8 cellular contexts compared by ENCODE assay signal in the genomic region with DNA sequence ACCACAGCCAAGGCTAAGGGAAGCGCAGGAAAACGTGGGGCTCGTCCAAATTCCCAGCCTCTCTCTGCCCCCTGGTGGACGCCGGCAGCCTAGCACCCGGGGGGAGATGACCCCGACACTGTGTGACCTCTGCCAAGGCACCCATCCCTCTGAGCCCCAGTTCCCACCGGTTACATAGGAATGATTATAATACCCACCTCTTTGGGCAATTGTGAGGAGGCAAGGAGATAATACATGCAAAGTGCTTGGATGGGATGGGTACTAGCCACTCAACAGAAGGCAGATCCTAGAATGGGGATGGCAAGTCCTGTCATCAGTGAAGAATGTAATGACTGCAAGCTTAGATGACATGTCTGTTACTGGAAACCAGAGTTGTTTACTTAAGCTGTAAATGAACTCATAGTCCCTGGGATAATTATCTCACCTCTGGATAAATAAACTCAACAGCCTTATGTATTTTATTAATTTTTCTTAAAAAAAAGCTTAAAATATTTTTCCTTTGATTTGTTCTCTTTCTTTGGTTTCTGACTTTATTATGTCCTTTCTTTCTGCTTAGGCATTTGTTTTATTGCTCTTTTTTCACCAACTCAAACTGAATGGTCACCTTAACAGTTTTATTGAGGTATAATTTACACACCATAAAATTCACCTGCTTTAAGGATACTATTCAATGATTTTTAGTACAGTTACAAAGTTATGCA. TPM values are rescaled to one million over a fixed set of nuclear protein-coding genes. Genes with fewer than 3 reads are reported as not detected.
DNase-seq lines count a peak whose midpoint lies in the region; ATAC-seq and TF ChIP-seq lines count a peak whose summit lies in the region.

No MANE protein-coding gene starts in this region.

- H2BK12ac ChIP-seq in mesenchymal stem cell (ENCODE audit: low read length in 2 of 2) = no peak overlapping the region

- no peaks in the 10 kb centered on the region for H3K79me1 ChIP-seq in mesenchymal stem cell (replicated peaks; ENCODE audit: low read length, poor library complexity, severe bottlenecking)

- H3K4me3 ChIP-seq in AG10803 (ENCODE audit: low read length) (no peak overlapping the region), mesenchymal stem cell (ENCODE audit: insufficient read depth in 1 of 2, low read depth in 1 of 2, low read length in 2 of 2) (no peak overlapping the region)

- H2BK120ac ChIP-seq in mesenchymal stem cell (ENCODE audit: low read depth, low read length) = no peak overlapping the region

- H3K9ac ChIP-seq in mesenchymal stem cell (ENCODE audit: low read length) = peak overlapping the region; percentile 24

- H3K23ac ChIP-seq in mesenchymal stem cell (ENCODE audit: low read length in 2 of 2) = no peak overlapping the region

- no peak overlapping the region for H2BK15ac ChIP-seq in mesenchymal stem cell (ENCODE audit: low read depth, poor library complexity, severe bottlenecking)

- no peak overlapping the region for H3K4ac ChIP-seq in mesenchymal stem cell (ENCODE audit: low read depth in 1 of 2, low read length in 2 of 2)

- TF ChIP-seq CTCF in AG10803 (conservative IDR thresholded peaks at IDR 0.05; ENCODE audit: low read length) = peak; percentile 70

- WGBS in mesenchymal stem cell = 6% methylated on average over 7 of the region's 8 CpGs

- peaks cover 2% of the 10 kb centered on the region for H3K9me3 ChIP-seq in mesenchymal stem cell (ENCODE audit: control insufficient read depth, low read length)

- DNase-seq in AG10803 (ENCODE audit: low read depth) (peak; percentile 83), NCI-H526 (lab: John Stamatoyannopoulos, UW) (peak; percentile 53 to 83), ecto neural progenitor cell (ENCODE audit: low spot score) (peak; percentile 87), mesenchymal stem cell (peak; percentile 86)
- DNase-seq in activated CD4-positive, alpha-beta T cell treated with anti-CD3 and anti-CD28 coated beads, Interleukin-2, amount 50 U/mL, for 4 hours = peak; percentile 63
- peak; percentile 34 to 44 for DNase-seq in stimulated activated CD8-positive, alpha-beta memory T cell treated with anti-CD3 and anti-CD28 coated beads, Interleukin-15, amount 100 ng/mL, for 48 hours (ENCODE audit: low read depth in 2 of 2)

- no peak overlapping the region for H3K27ac ChIP-seq in mesenchymal stem cell (ENCODE audit: low read length, poor library complexity, severe bottlenecking)

- peak overlapping the region; percentile 36 for H2AFZ ChIP-seq in mesenchymal stem cell (ENCODE audit: low read depth, low read length)

- peaks cover 0 to 10% of the 10 kb centered on the region in 2 experiments for H3K27me3 ChIP-seq in mesenchymal stem cell (ENCODE audit: control insufficient read depth in 1 of 2, insufficient read depth in 1 of 2, low read length in 2 of 2)

- no peak overlapping the region for H3K14ac ChIP-seq in mesenchymal stem cell (ENCODE audit: low read length in 2 of 2)

- H2BK5ac ChIP-seq in mesenchymal stem cell (ENCODE audit: low read depth, low read length, poor library complexity, severe bottlenecking) = no peak overlapping the region

- H4K8ac ChIP-seq in mesenchymal stem cell (ENCODE audit: low read length) = no peak overlapping the region

- H3K36me3 ChIP-seq in mesenchymal stem cell (ENCODE audit: control insufficient read depth in 1 of 2, insufficient read depth in 2 of 2, low read depth in 1 of 2, low read length in 2 of 2) = no peaks in the 10 kb centered on the region

- peak; percentile 48 for ATAC-seq in GM18868 (IDR thresholded peaks at IDR 0.05; ENCODE audit: unreplicated experiment)
- peak; percentile 45 for ATAC-seq in HG03095 (IDR thresholded peaks at IDR 0.05; ENCODE audit: unreplicated experiment)

- H4K91ac ChIP-seq in mesenchymal stem cell (ENCODE audit: low read length) = no peak overlapping the region

- H2AK5ac ChIP-seq in mesenchymal stem cell (ENCODE audit: low read length, severe bottlenecking) = no peak overlapping the region

- H3K4me1 ChIP-seq in mesenchymal stem cell (ENCODE audit: control insufficient read depth, insufficient read depth, low read depth, low read length) = peaks cover 4% of the 10 kb centered on the region

- H3K4me2 ChIP-seq in mesenchymal stem cell (ENCODE audit: low read length, poor library complexity, severe bottlenecking) = peak overlapping the region; percentile 44

- no peak overlapping the region for H3K18ac ChIP-seq in mesenchymal stem cell (ENCODE audit: low read depth in 1 of 2, low read length in 2 of 2)

RNA-seq across cellular contexts. Expression of a gene that starts 11.3 kb away (rescaled TPM):
- polyA plus RNA-seq in mesenchymal stem cell (2013, experiment 1 of 2) = not detected
- 0.01 TPM for polyA plus RNA-seq in mesenchymal stem cell (2013, experiment 2 of 2)

RNA-seq across cellular contexts. Expression of a gene that starts 28.8 kb away (rescaled TPM):
- polyA plus RNA-seq in mesenchymal stem cell (2013, experiment 1 of 2) = 0.48 TPM
- polyA plus RNA-seq in mesenchymal stem cell (2013, experiment 2 of 2) = 0.58 TPM
